10 cellular contexts compared by ENCODE assay signal in genomic region chrX:24282381-24283121, GRCh38. TPM values are rescaled to one million over a fixed set of nuclear protein-coding genes. Genes with fewer than 3 reads are reported as not detected.
DNase-seq lines count a peak whose midpoint lies in the region; ATAC-seq and TF ChIP-seq lines count a peak whose summit lies in the region.
"Had no signal": no experiment of that assay in that cellular context is flagged by ENCODE, and none has a peak within 500 bp of the region (broad histone marks: within the 10 kb centered on the region; RNA-seq: fewer than 3 reads in every experiment).

No MANE protein-coding gene starts in this region.

- no peaks in the 10 kb centered on the region for H3K27me3 Mint-ChIP-seq in CD4-positive, alpha-beta T cell

- no peaks in the 10 kb centered on the region for H4K20me1 ChIP-seq in hepatocyte (ENCODE audit: insufficient read depth, poor library complexity, severe bottlenecking)

- TF ChIP-seq POLR2A in testis (IDR thresholded peaks at IDR 0.05), result no peak

- DNase-seq in NCI-H2227 (lab: John Stamatoyannopoulos, UW; ENCODE audit: unreplicated experiment) (peak; percentile 4), NCI-H2227 treated with DMSO at 0.1 percent for 48 hours (lab: John Stamatoyannopoulos, UW) (no peak), SJCRH30 (peak; percentile 72 to 83), hepatocyte (ENCODE audit: low spot score) (no peak), testis (peak; percentile 21), GM10266 (ENCODE audit: extremely low spot score) (no peak)
- no peak for DNase-seq in activated naive CD4-positive, alpha-beta T cell treated with anti-CD3 and anti-CD28 coated beads, Interleukin-2, amount 50 U/mL, for 16 hours
- DNase-seq in CD4-positive, alpha-beta T cell, result no peak

- H3K9me3 ChIP-seq in SJCRH30 (replicated peaks) (no peaks in the 10 kb centered on the region), hepatocyte (ENCODE audit: low read depth) (no peaks in the 10 kb centered on the region), testis (no peaks in the 10 kb centered on the region)
- H3K9me3 ChIP-seq in CD4-positive, alpha-beta T cell (ENCODE audit: control insufficient read depth, low read length), result no peaks in the 10 kb centered on the region
- H3K9me3 ChIP-seq: A549 had no signal

- intact Hi-C loops in testis (cut with DNase I; ENCODE audit: low total_unique reads), result no loop called here
- intact Hi-C loops in CD4-positive, alpha-beta T cell (cut with DNase I, micrococcal nuclease), result no loop called here

- peaks cover 5% of the 10 kb centered on the region; the same call in 1 of the 2 replicates for H3K4me1 ChIP-seq in SJCRH30
- H3K4me1 ChIP-seq in hepatocyte (ENCODE audit: insufficient read depth), result no peaks in the 10 kb centered on the region
- H3K4me1 ChIP-seq in testis, result no peaks in the 10 kb centered on the region
- H3K4me1 ChIP-seq: A549 had no signal

- H3K36me3 Mint-ChIP-seq in CD4-positive, alpha-beta T cell (ENCODE audit: low read depth), result no peaks in the 10 kb centered on the region

- H3K79me2 ChIP-seq in hepatocyte, result no peaks in the 10 kb centered on the region

- no peaks in the 10 kb centered on the region for H3K36me3 ChIP-seq in SJCRH30
- no peaks in the 10 kb centered on the region for H3K36me3 ChIP-seq in hepatocyte (replicated peaks; ENCODE audit: insufficient read depth, low read depth)
- H3K36me3 ChIP-seq in testis (ENCODE audit: low read depth, missing control alignments), result no peaks in the 10 kb centered on the region

- H3K27me3 ChIP-seq in SJCRH30 (no peaks in the 10 kb centered on the region), hepatocyte (no peaks in the 10 kb centered on the region), testis (no peaks in the 10 kb centered on the region)
- H3K27me3 ChIP-seq in CD4-positive, alpha-beta T cell (ENCODE audit: control insufficient read depth, insufficient read depth, low read length), result no peaks in the 10 kb centered on the region

- CTCF ChIA-PET in CD4-positive, alpha-beta T cell (lab: Charles Lee), result interaction anchor here (0.6 kb wide), 1 partner anchor 9 kb away, joined by 4 read pairs; no protein-coding TSS in a partner anchor

- TF ChIP-seq CTCF in hepatocyte (IDR thresholded peaks at IDR 0.05; ENCODE audit: poor library complexity) (no peak), testis (IDR thresholded peaks at IDR 0.05) (no peak), GM10266 (IDR thresholded peaks at IDR 0.05; ENCODE audit: control insufficient read depth, insufficient read depth, low read depth, missing control alignments) (no peak)
- TF ChIP-seq CTCF in CD4-positive, alpha-beta T cell (IDR thresholded peaks at IDR 0.05), result no peak

- H3K9me3 Mint-ChIP-seq in CD4-positive, alpha-beta T cell, result no peaks in the 10 kb centered on the region

- no peaks in the 10 kb centered on the region for H3K9me2 ChIP-seq in hepatocyte (replicated peaks; ENCODE audit: insufficient read depth)

- H2AFZ ChIP-seq in hepatocyte, result no peak overlapping the region

- H3K4me3 Mint-ChIP-seq in CD4-positive, alpha-beta T cell, result no peak overlapping the region

- WGBS in hepatocyte (ENCODE audit: low lambda C conversion rate, missing lambda C conversion rate), result 33% methylated on average over 12 of the region's 12 CpGs
- WGBS in testis, 2 donors, result 30 to 36% methylated on average over 10 to 12 of the region's 12 CpGs

- POLR2A ChIA-PET in CD4-positive, alpha-beta T cell (lab: Charles Lee), result no interaction called here

- peaks cover 4% of the 10 kb centered on the region for H3K4me1 Mint-ChIP-seq in CD4-positive, alpha-beta T cell (ENCODE audit: low read depth)

- H3K27ac ChIP-seq in SJCRH30, result peak overlapping the region; percentile 67
- H3K27ac ChIP-seq in hepatocyte, result peak overlapping the region; percentile 20
- H3K27ac ChIP-seq in testis, result no peak overlapping the region
- H3K27ac ChIP-seq in CD4-positive, alpha-beta T cell (ENCODE audit: low read depth, low read length), result no peak overlapping the region
- H3K27ac ChIP-seq: A549 had no signal

- no peak for ATAC-seq in CD4-positive, alpha-beta T cell (ENCODE audit: poor library complexity)
- ATAC-seq: A549 had no signal

- H3K4me2 ChIP-seq in hepatocyte, result peak overlapping the region; percentile 56
- H3K4me2 ChIP-seq: A549 had no signal

- no peak overlapping the region for H3K27ac Mint-ChIP-seq in CD4-positive, alpha-beta T cell

- H3K4me3 ChIP-seq in SJCRH30 (peak overlapping the region; percentile 47), hepatocyte (no peak overlapping the region), testis (no peak overlapping the region)
- H3K4me3 ChIP-seq: A549 had no signal

RNA-seq across cellular contexts. Expression of gene SUPT20HL2, which starts 31.3 kb away (rescaled TPM):
- total RNA-seq in SJCRH30 (2014; rRNA removed; shearing (Covaris generic)), result 0.05 and 0.18 TPM in 2 replicates
- total RNA-seq in hepatocyte (not detected in 2 replicates), testis (10 to 100 TPM; 17.0 to 17.1 TPM)
- polyA plus RNA-seq in hepatocyte (not detected in 2 replicates), testis (ENCODE audit: insufficient read depth, low read depth, low replicate concordance) (2.0 TPM)
- total RNA-seq in CD4-positive, alpha-beta T cell, result not detected
- total RNA-seq: dermis microvascular lymphatic vessel endothelial cell had no signal
- polyA plus RNA-seq: A549 had no signal

Comparison
In these comparisons a context has a peak if more than half of its experiments do, and no peak if none do; other contexts are left out.
1. DNase-seq: peak in NCI-H2227 (single experiment), SJCRH30 (2 of 2) and testis (single experiment); none in NCI-H2227 treated with DMSO at 0.1 percent for 48 hours (single experiment), hepatocyte (single experiment), activated naive CD4-positive, alpha-beta T cell treated with anti-CD3 and anti-CD28 coated beads, Interleukin-2, amount 50 U/mL, for 16 hours (single experiment), GM10266 (single experiment) and CD4-positive, alpha-beta T cell (0 of 10).
2. H3K27ac ChIP-seq: peak in SJCRH30 (single experiment) and hepatocyte (single experiment); none in testis (0 of 2) and CD4-positive, alpha-beta T cell (single experiment).
3. RNA of gene SUPT20HL2, which starts 31.3 kb away (total RNA-seq): 17.0 to 17.1 TPM in testis; 0.05 to 0.18 TPM in SJCRH30, not detected in hepatocyte and not detected in CD4-positive, alpha-beta T cell; every median in the first group is over 10 times any median in the second.